ENCODE assay signal across 8 cellular contexts in the genomic region with DNA sequence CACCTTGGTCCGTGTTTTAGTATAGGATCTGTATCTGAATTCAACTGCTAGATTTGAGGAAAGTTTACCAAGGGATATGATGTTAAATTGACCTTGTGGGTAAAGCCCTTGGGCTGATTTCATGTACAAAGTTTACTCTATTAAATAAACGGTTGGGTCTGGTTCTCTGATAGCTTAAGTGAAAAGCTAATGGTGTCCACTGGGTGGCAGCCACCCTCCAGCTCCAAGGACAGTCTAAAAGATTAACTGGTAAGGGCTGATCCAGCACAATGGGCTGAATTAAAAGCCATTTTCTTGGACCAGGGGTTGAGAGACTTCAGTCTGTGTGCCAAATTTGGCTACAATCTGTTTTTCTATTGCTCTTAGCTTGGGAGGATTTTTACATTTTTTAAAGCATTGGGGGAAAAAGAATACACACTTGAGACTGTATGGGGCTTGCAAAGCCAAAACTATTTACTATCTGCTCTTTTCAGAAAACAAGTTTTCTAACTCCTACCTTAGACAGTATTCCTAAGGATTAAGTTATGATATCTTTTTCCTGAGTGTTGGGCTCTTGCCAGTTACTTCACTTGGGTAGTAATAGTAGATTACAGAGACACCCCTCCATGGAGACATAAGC.
DNase-seq lines count a peak whose midpoint lies in the region; FAIRE-seq and TF ChIP-seq lines count a peak whose summit lies in the region.

No MANE protein-coding gene starts in this region.

- TF ChIP-seq CTCF in AG04449 (IDR thresholded peaks at IDR 0.05; ENCODE audit: insufficient read depth, low read length, missing control alignments), result peak; percentile 65
- peak; percentile 62 for TF ChIP-seq CTCF in GM12873 (IDR thresholded peaks at IDR 0.05; ENCODE audit: insufficient read depth, low read depth, low read length, missing control alignments)
- peak; percentile 47 for TF ChIP-seq CTCF in coronary artery (IDR thresholded peaks at IDR 0.05)
- TF ChIP-seq CTCF in liver (IDR thresholded peaks at IDR 0.05; ENCODE audit: low read depth, low read length, missing input control), result peak; percentile 70

- peak; percentile 92 to 93 for TF ChIP-seq RAD21 in liver (IDR thresholded peaks at IDR 0.05)

- POLR2A ChIA-PET in AG04449 (lab: Yijun Ruan, JAX), result interaction anchor here (0.6 kb wide), 1 partner anchor 735 kb away, joined by 3 read pairs; a partner anchor contains a TSS

- H3K27ac ChIP-seq in SK-N-MC, result peak overlapping the region; percentile 76
- H3K27ac ChIP-seq in coronary artery, result no peak overlapping the region
- H3K27ac ChIP-seq in liver (ENCODE audit: low read depth in 1 of 2, low read length in 2 of 2), result no peak overlapping the region
- H3K27ac ChIP-seq in substantia nigra (ENCODE audit: low read depth, low read length, poor library complexity, severe bottlenecking), result no peak overlapping the region

- H3K9ac ChIP-seq in SK-N-MC (ENCODE audit: insufficient read length) (no peak overlapping the region), liver (ENCODE audit: low read depth in 1 of 2, low read length in 2 of 2) (no peak overlapping the region)

- CTCF ChIA-PET in AG04449 (lab: Yijun Ruan, JAX), result interaction anchor here (0.5 to 2.4 kb wide), 41 partner anchors 7 to 736 kb away, joined by 3 to 22 read pairs (median 4); a partner anchor contains a TSS

- H3K27me3 ChIP-seq in liver (ENCODE audit: control insufficient read depth in 4 of 4, insufficient read depth in 4 of 4, low read length in 3 of 4), result no peaks in the 10 kb centered on the region

- no peak for TF ChIP-seq POLR2A in H54 (IDR thresholded peaks at IDR 0.05; ENCODE audit: low read depth, low read length)

- FAIRE-seq in H54 (lab: Jason Lieb, UNC), result no peak

- H3K36me3 ChIP-seq in SK-N-MC (ENCODE audit: insufficient read depth, low read length), result no peaks in the 10 kb centered on the region
- no peaks in the 10 kb centered on the region for H3K36me3 ChIP-seq in liver (ENCODE audit: control insufficient read depth in 4 of 4, insufficient read depth in 3 of 4, low read depth in 1 of 4, low read length in 3 of 4)

- H3K4me3 ChIP-seq in AG04449 (ENCODE audit: low read depth, low read length) (no peak overlapping the region), SK-N-MC (0 out of 2 replicates have a peak overlapping the region, but pooled peaks have one; percentile 20), coronary artery (no peak overlapping the region), liver (ENCODE audit: low read depth in 1 of 3, low read length in 3 of 3) (no peak overlapping the region)
- H3K4me3 ChIP-seq in Jurkat, Clone E6-1 (ENCODE audit: low read length), result no peak overlapping the region

- H3K9me3 ChIP-seq in SK-N-MC (ENCODE audit: low read depth, low read length) (no peaks in the 10 kb centered on the region), liver (ENCODE audit: control insufficient read depth in 4 of 4, low read length in 3 of 4) (no peaks in the 10 kb centered on the region)

- WGBS in liver, result 14% methylated on average over 2 of the region's 2 CpGs

- peaks cover 2 to 14% (median 8%) of the 10 kb centered on the region in 4 donors for H3K4me1 ChIP-seq in liver (ENCODE audit: control insufficient read depth in 4 of 4, insufficient read depth in 4 of 4, low read length in 3 of 4)

- DNase-seq in AG04449 (ENCODE audit: low read depth, low spot score) (no peak), SK-N-MC (ENCODE audit: low read depth, low spot score) (peak; percentile 55), coronary artery (ENCODE audit: low spot score) (no peak), substantia nigra (lab: John Stamatoyannopoulos, UW) (peak in 37 of 49 donors; percentile 3 to 67 (median 26)), H54 (ENCODE audit: insufficient read length, low spot score) (no peak)
- DNase-seq in Jurkat, Clone E6-1 (ENCODE audit: low read depth, low spot score), result peak; percentile 47

TF ChIP-seq in liver, 16 proteins besides CTCF, POLR2A, EP300 and RAD21:
- TF ChIP-seq SP1 (IDR thresholded peaks at IDR 0.05) (peak; percentile 13), RXRA (IDR thresholded peaks at IDR 0.05) (peak in 1 of 2 donors; percentile 50), GABPA (IDR thresholded peaks at IDR 0.05 in 1 of 2, conservative IDR thresholded peaks at IDR 0.05 in 1 of 2) (no peak), HNF4G (IDR thresholded peaks at IDR 0.05) (no peak), YY1 (IDR thresholded peaks at IDR 0.05) (peak; percentile 31), HNF4A (conservative IDR thresholded peaks at IDR 0.05) (peak; percentile 51 to 62), FOXA1 (IDR thresholded peaks at IDR 0.05) (no peak), EGR1 (IDR thresholded peaks at IDR 0.05; ENCODE audit: low read depth in 2 of 2) (no peak)
- TF ChIP-seq, protein P1, sequence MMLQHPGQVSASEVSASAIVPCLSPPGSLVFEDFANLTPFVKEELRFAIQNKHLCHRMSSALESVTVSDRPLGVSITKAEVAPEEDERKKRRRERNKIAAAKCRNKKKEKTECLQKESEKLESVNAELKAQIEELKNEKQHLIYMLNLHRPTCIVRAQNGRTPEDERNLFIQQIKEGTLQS (IDR thresholded peaks at IDR 0.05), result no peak

Comparison
In these comparisons a context has a peak if more than half of its experiments do, and no peak if none do; other contexts are left out.
1. DNase-seq: peak in Jurkat, Clone E6-1 (single experiment), SK-N-MC (single experiment) and substantia nigra (37 of 49); none in AG04449 (single experiment), coronary artery (single experiment) and H54 (single experiment).
2. Peak in every context shown above with its lines, with median percentiles within 50 percentile points of each other: CTCF ChIP-seq.